Comparison of ENCODE assay signal across 19 cellular contexts in genomic region chr7:20374391-20374790, GRCh38. TPM values are rescaled to one million over a fixed set of nuclear protein-coding genes. Genes with fewer than 3 reads are reported as not detected.
A peak's percentile ranks its signal among the peaks of the same experiment; 100 is the strongest.
DNase-seq lines count a peak whose midpoint lies in the region; ATAC-seq and TF ChIP-seq lines count a peak whose summit lies in the region.
"Had no signal": no experiment of that assay in that cellular context is flagged by ENCODE, and none has a peak within 500 bp of the region (broad histone marks: within the 10 kb centered on the region; RNA-seq: fewer than 3 reads in every experiment).

No MANE protein-coding gene starts in this region.

- H3K9ac ChIP-seq in colonic mucosa (ENCODE audit: low read depth in 2 of 2, low read length in 2 of 2): no peak overlapping the region
- H3K9ac ChIP-seq: KMS-11, SK-N-SH had no signal

- intact Hi-C loops in colonic mucosa (cut with DNase I): no loop called here

- no peak for ATAC-seq in stimulated activated naive CD8-positive, alpha-beta T cell treated with anti-CD3 and anti-CD28 coated beads, Interleukin-15, Interleukin-2, amounts not matched to agents 100 U/mL and 50 U/mL, for 24 hours
- no peak for ATAC-seq in HG02938 (IDR thresholded peaks at IDR 0.05; ENCODE audit: unreplicated experiment)
- ATAC-seq: HepG2, T-cell had no signal

- no peaks in the 10 kb centered on the region for H3K9me3 ChIP-seq in colonic mucosa
- H3K9me3 ChIP-seq: SK-N-SH had no signal

- H3K36me3 ChIP-seq in colonic mucosa: no peaks in the 10 kb centered on the region

- H3K27me3 ChIP-seq in colonic mucosa: no peaks in the 10 kb centered on the region

- DNase-seq in DMS53 (lab: John Stamatoyannopoulos, UW) (peak; percentile 45), DMS53 treated with DMSO at 0.1 percent for 48 hours (lab: John Stamatoyannopoulos, UW; ENCODE audit: unreplicated experiment) (no peak), NCI-H146 (lab: John Stamatoyannopoulos, UW) (peak; percentile 68), NCI-H748 (lab: John Stamatoyannopoulos, UW; ENCODE audit: unreplicated experiment) (peak; percentile 94), colonic mucosa (peak; percentile 26)
- DNase-seq in stimulated activated naive CD8-positive, alpha-beta T cell treated with anti-CD3 and anti-CD28 coated beads, Interleukin-15, Interleukin-2, amounts not matched to agents 100 U/mL and 50 U/mL, for 24 hours: no peak
- no peak for DNase-seq in NK-92 treated with Interleukin-12 subunit alpha and Interleukin-12 subunit beta, amount 100 ng/mL, for 24 hours (lab: John Stamatoyannopoulos, UW)
- DNase-seq: DMS79, NCI-H1048, NCI-H1930, NCI-H345, NCI-H524 treated with DMSO at 0.1 percent for 48 hours, RPMI8226, SHP77 treated with DMSO at 0.1 percent for 48 hours, SK-N-SH, T-cell had no signal

- no peak overlapping the region for H3K27ac ChIP-seq in colonic mucosa
- H3K27ac ChIP-seq: KMS-11 had no signal

- no peaks in the 10 kb centered on the region for H3K4me1 ChIP-seq in colonic mucosa

- H3K4me3 ChIP-seq in colonic mucosa: no peak overlapping the region

- no peak for TF ChIP-seq CTCF in colonic mucosa (IDR thresholded peaks at IDR 0.05)

RNA-seq across cellular contexts. Expression of gene ITGB8, which starts 43.7 kb away (rescaled TPM):
- total RNA-seq in colonic mucosa: 1 to 10 TPM; 7.3 to 8.1 TPM
- total RNA-seq: HepG2 had no signal

Comparison
In these comparisons a context has a peak if more than half of its experiments do, and no peak if none do; other contexts are left out.
1. DNase-seq: peak in DMS53 (single experiment), NCI-H146 (single experiment), NCI-H748 (single experiment) and colonic mucosa (single experiment); none in DMS53 treated with DMSO at 0.1 percent for 48 hours (single experiment), stimulated activated naive CD8-positive, alpha-beta T cell treated with anti-CD3 and anti-CD28 coated beads, Interleukin-15, Interleukin-2, amounts not matched to agents 100 U/mL and 50 U/mL, for 24 hours (single experiment) and NK-92 treated with Interleukin-12 subunit alpha and Interleukin-12 subunit beta, amount 100 ng/mL, for 24 hours (single experiment).